17 cellular contexts compared by ENCODE assay signal in the genomic region with DNA sequence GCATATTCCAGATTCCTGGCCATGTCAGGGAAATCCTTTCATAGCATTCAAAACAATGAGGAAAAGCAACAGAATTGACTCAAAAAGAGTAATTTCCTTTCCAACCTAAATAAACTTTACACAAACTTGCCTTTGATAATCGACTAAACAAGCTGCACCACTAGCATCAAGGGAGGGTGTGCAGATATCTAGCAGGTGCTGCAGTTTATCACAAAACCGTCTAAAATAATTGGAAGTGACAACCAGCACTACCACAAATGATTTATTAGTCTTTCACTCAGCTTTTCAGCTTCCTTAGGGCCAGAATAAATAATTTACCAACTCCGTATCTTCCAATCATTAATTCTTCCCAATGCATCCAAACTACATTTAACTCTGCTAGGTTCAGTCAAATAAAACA.
DNase-seq lines count a peak whose midpoint lies in the region; ATAC-seq, FAIRE-seq and TF ChIP-seq lines count a peak whose summit lies in the region.
"Had no signal": no experiment of that assay in that cellular context is flagged by ENCODE, and none has a peak within 500 bp of the region (broad histone marks: within the 10 kb centered on the region; RNA-seq: fewer than 3 reads in every experiment).

No MANE protein-coding gene starts in this region.

- CTCF ChIA-PET in GM12878 (lab: Yijun Ruan, JAX): interaction anchor here (1.1 to 1.5 kb wide), 3 partner anchors 14 to 26 kb away, joined by 3 to 6 read pairs (median 4); no protein-coding TSS in a partner anchor

- SMC1A ChIA-PET in GM12878 (lab: Charles Lee; ENCODE audit: uncharacterized antibody, unreplicated experiment): interaction anchor here (1.2 to 2.7 kb wide), 2 partner anchors 11 to 26 kb away, joined by 3 to 17 read pairs; no protein-coding TSS in a partner anchor

- 79% methylated on average over 3 of the region's 3 CpGs for WGBS in GM12878 (ENCODE audit: insufficient coverage, insufficient replicate concordance, low lambda C conversion rate, missing lambda C conversion rate)

- no peaks in the 10 kb centered on the region for H3K36me3 ChIP-seq in GM12878 (ENCODE audit: control insufficient read depth in 2 of 2, insufficient read depth in 2 of 2, low read length in 1 of 2)
- H3K36me3 ChIP-seq in Peyer's patch: no peaks in the 10 kb centered on the region
- H3K36me3 ChIP-seq: HAP-1 had no signal

- TF ChIP-seq RAD21 in GM12878 (IDR thresholded peaks at IDR 0.05; ENCODE audit: insufficient read depth, low read depth, low read length): no peak

- no peak overlapping the region for H3K9ac ChIP-seq in GM12878 (ENCODE audit: control insufficient read depth, insufficient read depth, low read length)

- no peak for TF ChIP-seq EP300 in GM12878 (IDR thresholded peaks at IDR 0.05; ENCODE audit: borderline replicate concordance in 1 of 2, control insufficient read depth in 1 of 2, low read depth in 2 of 2, low read length in 2 of 2)

- in situ Hi-C loops in GM12878 (cut with MboI): no loop called here

- no peak overlapping the region for H2AFZ ChIP-seq in GM12878 (ENCODE audit: control insufficient read depth, low read depth, low read length)

- H3K27me3 Mint-ChIP-seq in natural killer cell (ENCODE audit: low read depth in 2 of 2): no peaks in the 10 kb centered on the region

- no peak overlapping the region for H3K27ac ChIP-seq in GM12878 (ENCODE audit: control insufficient read depth, insufficient read depth)
- H3K27ac ChIP-seq in Peyer's patch: no peak overlapping the region
- H3K27ac ChIP-seq: A549, HL-60 had no signal

- peak; percentile 88 for DNase-seq in SK-N-DZ (ENCODE audit: low spot score)
- DNase-seq in GM12878 (ENCODE audit: low read depth, low spot score): no peak
- peak; percentile 2 for DNase-seq in fibroblast of the aortic adventitia (ENCODE audit: low read depth)
- DNase-seq in natural killer cell: no peak
- DNase-seq in Peyer's patch: no peak
- DNase-seq in T1000 (lab: John Stamatoyannopoulos, UW): no peak
- DNase-seq: CD8-positive, alpha-beta T cell; COR-L47; DND-41; GDM1; GOT3; HFFc6 had no signal

- FAIRE-seq in GM12878 (lab: Jason Lieb, UNC): peak; percentile 7
- FAIRE-seq: A549 had no signal

- RAD21 ChIA-PET in GM12878 (lab: Charles Lee; ENCODE audit: unreplicated experiment): no interaction called here

- H3K4me3 Mint-ChIP-seq in natural killer cell: no peak overlapping the region
- H3K4me3 Mint-ChIP-seq: CD14-positive monocyte; CD8-positive, alpha-beta T cell; HFFc6 had no signal

- no peaks in the 10 kb centered on the region for H3K27me3 ChIP-seq in GM12878 (replicated peaks in 1 of 2; ENCODE audit: control insufficient read depth in 2 of 2, insufficient read depth in 2 of 2, low read length in 1 of 2)
- no peaks in the 10 kb centered on the region for H3K27me3 ChIP-seq in Peyer's patch

- no peak for TF ChIP-seq CTCF in GM12878 (IDR thresholded peaks at IDR 0.05 in 2 of 3, conservative IDR thresholded peaks at IDR 0.05 in 1 of 3; ENCODE audit: control insufficient read depth in 2 of 3, extremely low read depth in 1 of 3, insufficient read depth in 1 of 3, low read depth in 3 of 3, low read length in 3 of 3)
- TF ChIP-seq CTCF in fibroblast of the aortic adventitia (IDR thresholded peaks at IDR 0.05; ENCODE audit: insufficient read depth, low read length): no peak
- TF ChIP-seq CTCF in natural killer cell (IDR thresholded peaks at IDR 0.05): no peak
- no peak for TF ChIP-seq CTCF in Peyer's patch (IDR thresholded peaks at IDR 0.05)

- POLR2A ChIA-PET in GM12878 (lab: Charles Lee): no interaction called here

- intact Hi-C loops in GM12878 (cut with micrococcal nuclease; ENCODE audit: unreplicated experiment) (no loop called here), natural killer cell (cut with micrococcal nuclease) (no loop called here)

- H3K36me3 Mint-ChIP-seq in natural killer cell: no peaks in the 10 kb centered on the region

- no peak overlapping the region for H3K27ac Mint-ChIP-seq in natural killer cell
- H3K27ac Mint-ChIP-seq: CD14-positive monocyte; CD8-positive, alpha-beta T cell; HFFc6 had no signal

- H4K20me1 ChIP-seq in GM12878 (ENCODE audit: control insufficient read depth, insufficient read depth): no peaks in the 10 kb centered on the region

- ATAC-seq in GM12878 (no peak), natural killer cell (no peak), GM21528 (IDR thresholded peaks at IDR 0.05; ENCODE audit: low FRiP score, unreplicated experiment) (no peak)
- ATAC-seq: A549; CD8-positive, alpha-beta T cell had no signal

- H3K79me2 ChIP-seq in GM12878 (ENCODE audit: control insufficient read depth, insufficient read depth, low read length): no peaks in the 10 kb centered on the region; the same call in 1 of the 2 replicates

- TF ChIP-seq POLR2A in GM12878 (IDR thresholded peaks at IDR 0.05; ENCODE audit: low read depth, low read length) (no peak), Peyer's patch (IDR thresholded peaks at IDR 0.05) (no peak)

- H3K4me1 ChIP-seq in GM12878 (ENCODE audit: control insufficient read depth, insufficient read depth, low read length): no peaks in the 10 kb centered on the region
- H3K4me1 ChIP-seq in Peyer's patch: no peaks in the 10 kb centered on the region
- H3K4me1 ChIP-seq: A549, HAP-1 had no signal

- H3K4me1 Mint-ChIP-seq in natural killer cell: peaks cover 5 to 6% of the 10 kb centered on the region in 2 donors

- peaks cover 3% of the 10 kb centered on the region; the same call in 1 of the 3 replicates for H3K9me3 ChIP-seq in GM12878 (replicated peaks; ENCODE audit: control insufficient read depth, insufficient read depth, low read length)
- no peaks in the 10 kb centered on the region for H3K9me3 ChIP-seq in Peyer's patch
- H3K9me3 ChIP-seq: A549, HAP-1 had no signal

- no peak overlapping the region for H3K4me3 ChIP-seq in GM12878
- no peak overlapping the region for H3K4me3 ChIP-seq in fibroblast of the aortic adventitia (ENCODE audit: low read depth, low read length)
- no peak overlapping the region for H3K4me3 ChIP-seq in Peyer's patch
- H3K4me3 ChIP-seq: A549, HAP-1 had no signal

- no TSS peak for BruUV-seq in GM12878 (replicated peaks; lab: Mats Ljungman, UMichigan)

- no peak overlapping the region for H3K4me2 ChIP-seq in GM12878 (ENCODE audit: control insufficient read depth, insufficient read depth)
- H3K4me2 ChIP-seq: A549 had no signal

- no peaks in the 10 kb centered on the region for H3K9me3 Mint-ChIP-seq in natural killer cell
- H3K9me3 Mint-ChIP-seq: CD8-positive, alpha-beta T cell; HFFc6 had no signal

TF ChIP-seq in GM12878, 131 proteins besides CTCF, POLR2A, EP300 and RAD21:
- no peak for TF ChIP-seq BMI1 (IDR thresholded peaks at IDR 0.05; ENCODE audit: borderline replicate concordance)
- TF ChIP-seq BCL11A (IDR thresholded peaks at IDR 0.05; ENCODE audit: low read depth, low read length): no peak
- TF ChIP-seq, protein P1, sequence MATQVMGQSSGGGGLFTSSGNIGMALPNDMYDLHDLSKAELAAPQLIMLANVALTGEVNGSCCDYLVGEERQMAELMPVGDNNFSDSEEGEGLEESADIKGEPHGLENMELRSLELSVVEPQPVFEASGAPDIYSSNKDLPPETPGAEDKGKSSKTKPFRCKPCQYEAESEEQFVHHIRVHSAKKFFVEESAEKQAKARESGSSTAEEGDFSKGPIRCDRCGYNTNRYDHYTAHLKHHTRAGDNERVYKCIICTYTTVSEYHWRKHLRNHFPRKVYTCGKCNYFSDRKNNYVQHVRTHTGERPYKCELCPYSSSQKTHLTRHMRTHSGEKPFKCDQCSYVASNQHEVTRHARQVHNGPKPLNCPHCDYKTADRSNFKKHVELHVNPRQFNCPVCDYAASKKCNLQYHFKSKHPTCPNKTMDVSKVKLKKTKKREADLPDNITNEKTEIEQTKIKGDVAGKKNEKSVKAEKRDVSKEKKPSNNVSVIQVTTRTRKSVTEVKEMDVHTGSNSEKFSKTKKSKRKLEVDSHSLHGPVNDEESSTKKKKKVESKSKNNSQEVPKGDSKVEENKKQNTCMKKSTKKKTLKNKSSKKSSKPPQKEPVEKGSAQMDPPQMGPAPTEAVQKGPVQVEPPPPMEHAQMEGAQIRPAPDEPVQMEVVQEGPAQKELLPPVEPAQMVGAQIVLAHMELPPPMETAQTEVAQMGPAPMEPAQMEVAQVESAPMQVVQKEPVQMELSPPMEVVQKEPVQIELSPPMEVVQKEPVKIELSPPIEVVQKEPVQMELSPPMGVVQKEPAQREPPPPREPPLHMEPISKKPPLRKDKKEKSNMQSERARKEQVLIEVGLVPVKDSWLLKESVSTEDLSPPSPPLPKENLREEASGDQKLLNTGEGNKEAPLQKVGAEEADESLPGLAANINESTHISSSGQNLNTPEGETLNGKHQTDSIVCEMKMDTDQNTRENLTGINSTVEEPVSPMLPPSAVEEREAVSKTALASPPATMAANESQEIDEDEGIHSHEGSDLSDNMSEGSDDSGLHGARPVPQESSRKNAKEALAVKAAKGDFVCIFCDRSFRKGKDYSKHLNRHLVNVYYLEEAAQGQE (IDR thresholded peaks at IDR 0.05; ENCODE audit: low read depth, low read length): no peak
- no peak for TF ChIP-seq NBN (IDR thresholded peaks at IDR 0.05)

Comparison
In these comparisons a context has a peak if more than half of its experiments do, and no peak if none do; other contexts are left out.
1. DNase-seq: peak in SK-N-DZ (single experiment) and fibroblast of the aortic adventitia (single experiment); none in GM12878 (single experiment), natural killer cell (single experiment), Peyer's patch (0 of 3) and T1000 (single experiment).